Comparison of ENCODE assay signal across 37 cellular contexts in genomic region chr9:136252281-136252680, GRCh38. TPM values are rescaled to one million over a fixed set of nuclear protein-coding genes. Genes with fewer than 3 reads are reported as not detected.
"Had no signal": no experiment of that assay in that cellular context is flagged by ENCODE, and none has a peak within 500 bp of the region (broad histone marks: within the 10 kb centered on the region; RNA-seq: fewer than 3 reads in every experiment).

No MANE protein-coding gene starts in this region.

- H3K9me3 ChIP-seq: adrenal gland, body of pancreas, breast epithelium had no signal

- H3K27me3 ChIP-seq: adrenal gland, body of pancreas had no signal

- H3K4me1 ChIP-seq: breast epithelium had no signal

- H3K4me3 ChIP-seq: adrenal gland, body of pancreas, breast epithelium had no signal

- DNase-seq: activated B cell treated with CpG ODN at 0.5 μM for 24 hours; activated CD4-positive, alpha-beta memory T cell treated with anti-CD3 and anti-CD28 coated beads for 36 hours; activated CD4-positive, alpha-beta T cell treated with anti-CD3 and anti-CD28 coated beads for 4 hours; activated CD4-positive, alpha-beta T cell treated with anti-CD3 and anti-CD28 coated beads, Interleukin-2, amount 10 ng/mL, durations not matched to agents 24 days and 14 days; activated CD4-positive, alpha-beta T cell treated with anti-CD3 and anti-CD28 coated beads, Interleukin-2, amount 50 U/mL, for 1 hour; activated CD4-positive, alpha-beta T cell treated with anti-CD3 and anti-CD28 coated beads, Interleukin-2, amount 50 U/mL, for 4 hours; activated CD4-positive, CD25-positive, alpha-beta regulatory T cell treated with anti-CD3 and anti-CD28 coated beads, Interleukin-2, amount 50 U/mL, for 72 hours; activated CD8-positive, alpha-beta memory T cell treated with anti-CD3 and anti-CD28 coated beads, Interleukin-2, amount 50 U/mL, for 4 hours; activated CD8-positive, alpha-beta T cell treated with anti-CD3 and anti-CD28 coated beads for 36 hours; activated effector memory CD4-positive, alpha-beta T cell treated with anti-CD3 and anti-CD28 coated beads, Interleukin-2, amount 50 U/mL, for 16 hours; activated gamma-delta T cell treated with Interleukin-2 at 50 U/mL for 16 hours; activated naive CD4-positive, alpha-beta T cell; activated naive CD4-positive, alpha-beta T cell treated with anti-CD3 and anti-CD28 coated beads for 36 hours; activated naive CD4-positive, alpha-beta T cell treated with anti-CD3 and anti-CD28 coated beads, Interleukin-2, amount 50 U/mL, for 16 hours; activated naive CD8-positive, alpha-beta T cell treated with anti-CD3 and anti-CD28 coated beads for 36 hours; activated T-cell treated with anti-CD3 and anti-CD28 coated beads for 4 hours; activated T-cell treated with anti-CD3 and anti-CD28 coated beads, Interleukin-2, amount 50 U/mL, for 1 hour; activated T-cell treated with anti-CD3 and anti-CD28 coated beads, Interleukin-2, amount 50 U/mL, for 4 hours; activated T-cell treated with anti-CD3 and anti-CD28 coated beads, Interleukin-2, amount 50 U/mL, for 72 hours; adrenal gland; amniotic stem cell; aorta; body of pancreas; brain microvascular endothelial cell; central memory CD4-positive, alpha-beta T cell; T-helper 1 cell; T-helper 2 cell; T-helper 9 cell had no signal

- ATAC-seq: activated CD8-positive, alpha-beta T cell treated with anti-CD3 and anti-CD28 coated beads for 36 hours; activated naive CD4-positive, alpha-beta T cell treated with anti-CD3 and anti-CD28 coated beads, Interleukin-2, amount 50 U/mL, for 72 hours; activated T-cell treated with anti-CD3 and anti-CD28 coated beads, Interleukin-2, amount 50 U/mL, for 4 hours; activated T-cell treated with anti-CD3 and anti-CD28 coated beads, Interleukin-2, amount 50 U/mL, for 72 hours; activated T-helper 17 cell treated with anti-CD3 and anti-CD28 coated beads, Interleukin-2, amount 50 U/mL, for 72 hours; body of pancreas had no signal

- H3K36me3 ChIP-seq: adrenal gland, brain microvascular endothelial cell, breast epithelium had no signal

- H3K27ac ChIP-seq: brain microvascular endothelial cell, breast epithelium, VCaP had no signal

- FAIRE-seq: astrocyte, TTC549 had no signal

RNA-seq across cellular contexts. Expression of gene LHX3, which starts 47.4 kb away (rescaled TPM):
- total RNA-seq: activated B cell treated with CpG ODN at 0.5 μM for 24 hours; activated CD4-positive, alpha-beta memory T cell treated with anti-CD3 and anti-CD28 coated beads for 36 hours; activated CD4-positive, alpha-beta T cell treated with anti-CD3 and anti-CD28 coated beads, Interleukin-2, amount 10 ng/mL, durations not matched to agents 24 days and 14 days; activated CD8-positive, alpha-beta memory T cell treated with anti-CD3 and anti-CD28 coated beads for 36 hours; activated CD8-positive, alpha-beta T cell treated with anti-CD3 and anti-CD28 coated beads for 36 hours; activated naive CD4-positive, alpha-beta T cell treated with anti-CD3 and anti-CD28 coated beads for 36 hours; activated naive CD8-positive, alpha-beta T cell treated with anti-CD3 and anti-CD28 coated beads for 36 hours; activated T-helper 1 cell treated with anti-CD3 and anti-CD28 coated beads, Interleukin-12 subunit alpha, Interleukin-12 subunit beta, Interleukin-2, Interleukin-4 antibody, amounts not matched to agents 30 ng/mL and 10 ng/mL and 1 ng/mL, durations not matched to agents 14 hours and 24 hours and 36 hours; adrenal gland; aorta; astrocyte; body of pancreas; breast epithelium; cardiac septum had no signal
- polyA plus RNA-seq: adrenal gland, aorta had no signal

RNA-seq across cellular contexts. Expression of gene CCDC187, which starts 51.6 kb away (rescaled TPM):
- total RNA-seq: activated CD4-positive, alpha-beta memory T cell treated with anti-CD3 and anti-CD28 coated beads for 36 hours; activated CD4-positive, alpha-beta T cell treated with anti-CD3 and anti-CD28 coated beads, Interleukin-2, amount 10 ng/mL, durations not matched to agents 24 days and 14 days; activated CD8-positive, alpha-beta memory T cell treated with anti-CD3 and anti-CD28 coated beads for 36 hours; activated naive CD4-positive, alpha-beta T cell treated with anti-CD3 and anti-CD28 coated beads for 36 hours; activated naive CD8-positive, alpha-beta T cell treated with anti-CD3 and anti-CD28 coated beads for 36 hours; activated T-cell treated with anti-CD3 and anti-CD28 coated beads, Interleukin-2, amount 50 U/mL, for 72 hours; activated T-helper 1 cell treated with anti-CD3 and anti-CD28 coated beads, Interleukin-12 subunit alpha, Interleukin-12 subunit beta, Interleukin-2, Interleukin-4 antibody, amounts not matched to agents 30 ng/mL and 10 ng/mL and 1 ng/mL, durations not matched to agents 14 hours and 24 hours and 36 hours; aorta; breast epithelium had no signal
- polyA plus RNA-seq: aorta had no signal
